In the genomic region with DNA sequence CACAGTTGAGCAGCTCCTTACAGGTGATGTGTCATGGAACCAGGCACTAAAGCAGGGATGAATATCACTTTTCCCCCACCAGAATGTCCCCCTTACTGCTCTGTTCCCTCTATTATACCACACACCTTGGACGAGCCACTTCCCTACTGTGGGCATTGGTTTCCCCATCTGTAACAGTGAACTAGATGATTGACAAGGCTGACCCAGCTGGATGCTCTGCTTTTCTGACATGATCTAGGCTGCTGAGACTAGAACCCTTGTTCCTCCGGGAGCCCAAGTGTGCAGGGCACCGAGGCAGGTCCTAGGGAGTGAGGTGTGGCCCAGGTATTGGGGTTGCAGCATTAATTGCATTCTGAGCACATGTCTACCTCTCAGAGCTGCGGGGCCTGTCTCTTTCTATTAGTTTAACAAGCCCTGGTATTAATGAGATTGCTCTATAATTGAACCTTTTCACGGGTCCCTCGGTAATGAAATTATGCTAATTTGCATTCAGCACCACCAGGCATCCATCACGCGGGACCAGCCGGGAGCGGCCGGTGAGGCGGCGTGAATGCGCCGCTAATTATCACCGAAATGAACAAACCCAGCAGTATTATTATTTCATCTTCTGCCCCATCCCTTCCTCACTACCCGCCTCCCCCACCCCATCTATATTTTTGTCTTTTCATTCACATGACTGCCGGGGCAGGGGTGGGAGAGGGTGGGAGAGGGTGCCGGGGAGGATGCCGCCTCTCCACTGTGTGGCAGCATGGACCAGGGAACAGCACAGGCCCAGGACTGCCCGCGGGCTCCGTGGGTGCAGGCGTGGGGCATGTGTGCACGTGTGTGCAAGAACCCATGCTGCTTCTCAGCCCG, we compare ENCODE assay signal across 19 cellular contexts.
DNase-seq lines count a peak whose midpoint lies in the region; ATAC-seq, FAIRE-seq and TF ChIP-seq lines count a peak whose summit lies in the region.
"Had no signal": no experiment of that assay in that cellular context is flagged by ENCODE, and none has a peak within 500 bp of the region (broad histone marks: within the 10 kb centered on the region; RNA-seq: fewer than 3 reads in every experiment).

No MANE protein-coding gene starts in this region.

- DNase-seq in HepG2 (ENCODE audit: low spot score) = no peak
- DNase-seq in right lobe of liver = no peak
- DNase-seq in dorsolateral prefrontal cortex = peak in 9 of 10 donors; percentile 60 to 79 (median 64)
- peak; percentile 68 for DNase-seq in midbrain (lab: John Stamatoyannopoulos, UW)
- DNase-seq in vagina (ENCODE audit: extremely low spot score in 2 of 2) = peak; percentile 58 to 77
- DNase-seq in dermis blood vessel endothelial cell = no peak
- DNase-seq in activated CD4-positive, alpha-beta T cell treated with anti-CD3 and anti-CD28 coated beads for 36 hours = no peak
- DNase-seq in activated naive CD4-positive, alpha-beta T cell treated with anti-CD3 and anti-CD28 coated beads, Interleukin-2, amount 50 U/mL, for 16 hours = no peak
- DNase-seq: effector memory CD4-positive, alpha-beta T cell; KG1; left cardiac atrium; NCI-H1105 treated with DMSO at 0.1 percent for 48 hours; NCI-H226; stimulated activated naive CD8-positive, alpha-beta T cell treated with anti-CD3 and anti-CD28 coated beads, Interleukin-15, amount 100 ng/mL, for 72 hours had no signal

- no peak for TF ChIP-seq POLR2A in HepG2 (IDR thresholded peaks at IDR 0.05; ENCODE audit: insufficient read depth in 1 of 2, low read depth in 2 of 2, low read length in 2 of 2)
- no peak for TF ChIP-seq POLR2A in right lobe of liver (IDR thresholded peaks at IDR 0.05)
- TF ChIP-seq POLR2A in vagina (IDR thresholded peaks at IDR 0.05) = no peak

- peak; percentile 36; the same call in 1 of the 2 replicates for TF ChIP-seq CTCF in HepG2 (CRISPR knock-in tag; IDR thresholded peaks at IDR 0.05)
- no peak for TF ChIP-seq CTCF in right lobe of liver (IDR thresholded peaks at IDR 0.05)
- TF ChIP-seq CTCF in dorsolateral prefrontal cortex (IDR thresholded peaks at IDR 0.05 in 54 of 56, conservative IDR thresholded peaks at IDR 0.05 in 2 of 56; ENCODE audit: low read depth in 1 of 56, partially characterized antibody in 56 of 56) = peak in 55 of 56 donors; percentile 28 to 86 (median 66)
- no peak for TF ChIP-seq CTCF in vagina (IDR thresholded peaks at IDR 0.05)

- no peak overlapping the region for H3K9ac ChIP-seq in HepG2 (ENCODE audit: insufficient read depth, low read depth, low read length)

- POLR2A ChIA-PET in HepG2 (lab: Yijun Ruan, JAX) = no interaction called here
- POLR2A ChIA-PET in activated CD4-positive, alpha-beta T cell treated with anti-CD3 and anti-CD28 coated beads for 36 hours (lab: Charles Lee) = no interaction called here

- H3K9me3 ChIP-seq in HepG2 (ENCODE audit: low read length) = no peaks in the 10 kb centered on the region
- no peaks in the 10 kb centered on the region for H3K9me3 ChIP-seq in right lobe of liver
- no peaks in the 10 kb centered on the region for H3K9me3 ChIP-seq in vagina

- no peaks in the 10 kb centered on the region for H3K36me3 ChIP-seq in HepG2 (replicated peaks in 1 of 2; ENCODE audit: control insufficient read depth in 1 of 2, insufficient read depth in 2 of 2, low read length in 2 of 2)
- no peaks in the 10 kb centered on the region for H3K36me3 ChIP-seq in right lobe of liver
- H3K36me3 ChIP-seq in vagina = no peaks in the 10 kb centered on the region

- FAIRE-seq in HepG2 (lab: Jason Lieb, UNC) = no peak
- FAIRE-seq: G401.6, GM12892 had no signal

- H3K9me3 Mint-ChIP-seq in activated CD4-positive, alpha-beta T cell treated with anti-CD3 and anti-CD28 coated beads for 36 hours (ENCODE audit: low read depth) = no peaks in the 10 kb centered on the region
- H3K9me3 Mint-ChIP-seq: activated naive CD4-positive, alpha-beta T cell treated with anti-CD3 and anti-CD28 coated beads, Interleukin-2, amount 50 U/mL, for 24 hours; stimulated activated naive CD8-positive, alpha-beta T cell treated with anti-CD3 and anti-CD28 coated beads, Interleukin-15, amount 100 ng/mL, for 72 hours had no signal

- no peaks in the 10 kb centered on the region for H3K36me3 Mint-ChIP-seq in activated CD4-positive, alpha-beta T cell treated with anti-CD3 and anti-CD28 coated beads for 36 hours (ENCODE audit: low read depth)
- H3K36me3 Mint-ChIP-seq: activated naive CD4-positive, alpha-beta T cell treated with anti-CD3 and anti-CD28 coated beads, Interleukin-2, amount 50 U/mL, for 24 hours had no signal

- no peak overlapping the region for H2AFZ ChIP-seq in HepG2 (ENCODE audit: low read length)
- H2AFZ ChIP-seq: hepatocyte had no signal

- 0 out of 3 replicates have a peak, but pooled peaks have one; percentile 12 for ATAC-seq in HepG2
- no peak for ATAC-seq in right lobe of liver
- ATAC-seq in activated CD4-positive, alpha-beta T cell treated with anti-CD3 and anti-CD28 coated beads for 36 hours = no peak
- ATAC-seq: left cardiac atrium; Right ventricle myocardium inferior; stimulated activated naive CD8-positive, alpha-beta T cell treated with anti-CD3 and anti-CD28 coated beads, Interleukin-15, amount 100 ng/mL, for 72 hours had no signal

- H3K27me3 Mint-ChIP-seq in activated CD4-positive, alpha-beta T cell treated with anti-CD3 and anti-CD28 coated beads for 36 hours = peaks cover 4% of the 10 kb centered on the region

- H3K27ac Mint-ChIP-seq in activated CD4-positive, alpha-beta T cell treated with anti-CD3 and anti-CD28 coated beads for 36 hours = no peak overlapping the region
- H3K27ac Mint-ChIP-seq: stimulated activated naive CD8-positive, alpha-beta T cell treated with anti-CD3 and anti-CD28 coated beads, Interleukin-15, amount 100 ng/mL, for 72 hours had no signal

- H3K4me3 Mint-ChIP-seq in activated CD4-positive, alpha-beta T cell treated with anti-CD3 and anti-CD28 coated beads for 36 hours = no peak overlapping the region
- H3K4me3 Mint-ChIP-seq: activated naive CD4-positive, alpha-beta T cell treated with anti-CD3 and anti-CD28 coated beads, Interleukin-2, amount 50 U/mL, for 24 hours; stimulated activated naive CD8-positive, alpha-beta T cell treated with anti-CD3 and anti-CD28 coated beads, Interleukin-15, amount 100 ng/mL, for 72 hours had no signal

- H3K4me3 ChIP-seq in HepG2 (replicated peaks in 1 of 3; ENCODE audit: insufficient read depth in 1 of 3, low read depth in 2 of 3, low read length in 3 of 3) (no peak overlapping the region), right lobe of liver (no peak overlapping the region), dorsolateral prefrontal cortex (peak overlapping the region in 47 of 59 donors; percentile 8 to 61 (median 38)), vagina (no peak overlapping the region)
- H3K4me3 ChIP-seq: hepatocyte had no signal

- no peak overlapping the region for H3K4me2 ChIP-seq in HepG2 (ENCODE audit: low read depth, low read length)
- H3K4me2 ChIP-seq: hepatocyte had no signal

- H3K27me3 ChIP-seq in HepG2 (ENCODE audit: control insufficient read depth in 1 of 2, insufficient read depth in 2 of 2, low read length in 2 of 2) = no peaks in the 10 kb centered on the region
- no peaks in the 10 kb centered on the region for H3K27me3 ChIP-seq in right lobe of liver
- H3K27me3 ChIP-seq in dorsolateral prefrontal cortex = peaks cover 0 to 3% (median 0%) of the 10 kb centered on the region in 45 donors
- no peaks in the 10 kb centered on the region for H3K27me3 ChIP-seq in vagina
- H3K27me3 ChIP-seq: hepatocyte had no signal

- H3K79me2 ChIP-seq in HepG2 (ENCODE audit: insufficient read depth, low read length) = no peaks in the 10 kb centered on the region
- H3K79me2 ChIP-seq: hepatocyte had no signal

- no peaks in the 10 kb centered on the region for H4K20me1 ChIP-seq in HepG2 (ENCODE audit: insufficient read depth, low read length)

- in situ Hi-C loops in HepG2 (cut with HindIII; ENCODE audit: extremely low pct_ligation_motif_present, low pct_unique_long_range_greater_than_20kb) = no loop called here

- intact Hi-C loops in HepG2 (cut with micrococcal nuclease; ENCODE audit: unreplicated experiment) = loop anchor here (5.0 kb wide), 1 partner anchor 289 kb away; a partner anchor contains a TSS
- intact Hi-C loops in right lobe of liver (cut with DNase I) = no loop called here
- intact Hi-C loops in dorsolateral prefrontal cortex (cut with DNase I) = loop anchor here (2.0 to 10.0 kb wide), 8 partner anchors 194 to 1122 kb away; a partner anchor contains a TSS
- intact Hi-C loops in vagina (cut with DNase I) = no loop called here
- intact Hi-C loops in activated CD4-positive, alpha-beta T cell treated with anti-CD3 and anti-CD28 coated beads for 36 hours (cut with DNase I, micrococcal nuclease) = no loop called here

- no peaks in the 10 kb centered on the region for H3K4me1 Mint-ChIP-seq in activated CD4-positive, alpha-beta T cell treated with anti-CD3 and anti-CD28 coated beads for 36 hours
- H3K4me1 Mint-ChIP-seq: activated naive CD4-positive, alpha-beta T cell treated with anti-CD3 and anti-CD28 coated beads, Interleukin-2, amount 50 U/mL, for 24 hours; stimulated activated naive CD8-positive, alpha-beta T cell treated with anti-CD3 and anti-CD28 coated beads, Interleukin-15, amount 100 ng/mL, for 72 hours had no signal

- H3K27ac ChIP-seq in HepG2 (ENCODE audit: extremely low read length, insufficient read depth, low read length) (no peak overlapping the region), right lobe of liver (no peak overlapping the region), dorsolateral prefrontal cortex (peak overlapping the region in 58 of 59 donors; percentile 17 to 95 (median 86)), vagina (no peak overlapping the region)
- H3K27ac ChIP-seq: hepatocyte had no signal

- WGBS in HepG2 (ENCODE audit: low lambda C conversion rate) = 70% methylated on average over 26 of the region's 26 CpGs
- WGBS in right lobe of liver (ENCODE audit: insufficient coverage, low coverage, low lambda C conversion rate, missing lambda C conversion rate) = 88% methylated on average over 14 of the region's 26 CpGs

- H3K4me1 ChIP-seq in HepG2 (ENCODE audit: insufficient read depth, low read length) (peaks cover 37% of the 10 kb centered on the region), right lobe of liver (peaks cover 0 to 9% (median 3%) of the 10 kb centered on the region in 4 donors), vagina (no peaks in the 10 kb centered on the region)

- TF ChIP-seq RAD21 in HepG2 (CRISPR knock-in tag; IDR thresholded peaks at IDR 0.05) = no peak

- no peak for TF ChIP-seq EP300 in HepG2 (IDR thresholded peaks at IDR 0.05; ENCODE audit: low read depth in 2 of 2, low read length in 2 of 2)
- no peak for TF ChIP-seq EP300 in HepG2 (CRISPR knock-in tag; IDR thresholded peaks at IDR 0.05; ENCODE audit: borderline replicate concordance)

- BruUV-seq in HepG2 (replicated peaks; lab: Mats Ljungman, UMichigan) = no TSS peak

- CTCF ChIA-PET in HepG2 (lab: Yijun Ruan, JAX; ENCODE audit: low intra/inter-chr PET ratio, low total read pairs) = no interaction called here
- CTCF ChIA-PET in activated CD4-positive, alpha-beta T cell treated with anti-CD3 and anti-CD28 coated beads for 36 hours (lab: Charles Lee) = interaction anchor here (0.6 kb wide), 1 partner anchor 42 kb away, joined by 3 read pairs; no protein-coding TSS in a partner anchor

TF ChIP-seq in HepG2, 621 proteins besides CTCF, POLR2A, EP300 and RAD21 (continues in another document):
- peak; percentile 39 for TF ChIP-seq STAG1 (CRISPR knock-in tag; IDR thresholded peaks at IDR 0.05)

Comparison
In these comparisons a context has a peak if more than half of its experiments do, and no peak if none do; other contexts are left out.
1. CTCF ChIP-seq: peak in HepG2 (single experiment) and dorsolateral prefrontal cortex (55 of 56); none in right lobe of liver (0 of 4) and vagina (0 of 3).
2. intact Hi-C loops: an anchor here in HepG2 (5.0 kb wide) and dorsolateral prefrontal cortex (2.0 to 10.0 kb wide); none called in right lobe of liver, vagina and activated CD4-positive, alpha-beta T cell treated with anti-CD3 and anti-CD28 coated beads for 36 hours.
3. DNase-seq: peak in dorsolateral prefrontal cortex (9 of 10), midbrain (single experiment) and vagina (2 of 2); none in HepG2 (single experiment), right lobe of liver (0 of 3), dermis blood vessel endothelial cell (single experiment), activated CD4-positive, alpha-beta T cell treated with anti-CD3 and anti-CD28 coated beads for 36 hours (single experiment) and activated naive CD4-positive, alpha-beta T cell treated with anti-CD3 and anti-CD28 coated beads, Interleukin-2, amount 50 U/mL, for 16 hours (single experiment).
4. H3K27ac ChIP-seq: peak in dorsolateral prefrontal cortex (58 of 59); none in HepG2 (single experiment), right lobe of liver (0 of 3) and vagina (single experiment).
5. H3K4me3 ChIP-seq: peak in dorsolateral prefrontal cortex (47 of 59); none in HepG2 (0 of 3), right lobe of liver (0 of 3) and vagina (0 of 2).